In genomic region chr11:96157517-96157873, GRCh38 we compare ENCODE assay signal across 10 cellular contexts.
DNase-seq lines count a peak whose midpoint lies in the region; ATAC-seq, FAIRE-seq and TF ChIP-seq lines count a peak whose summit lies in the region.
"Had no signal": no experiment of that assay in that cellular context is flagged by ENCODE, and none has a peak within 500 bp of the region (broad histone marks: within the 10 kb centered on the region; RNA-seq: fewer than 3 reads in every experiment).

No MANE protein-coding gene starts in this region.

- H3K36me3 ChIP-seq in liver (ENCODE audit: control insufficient read depth in 4 of 4, insufficient read depth in 3 of 4, low read depth in 1 of 4, low read length in 3 of 4) (no peaks in the 10 kb centered on the region), HepG2 (replicated peaks in 1 of 2; ENCODE audit: control insufficient read depth in 1 of 2, insufficient read depth in 2 of 2, low read length in 2 of 2) (peaks cover 0 to 3% of the 10 kb centered on the region in 2 experiments; a peak in 1 of 5 replicates), mammary epithelial cell (ENCODE audit: insufficient read depth, low read length) (no peaks in the 10 kb centered on the region), uterus (no peaks in the 10 kb centered on the region), Karpas-422 (ENCODE audit: insufficient read depth, low read length) (no peaks in the 10 kb centered on the region)
- H3K36me3 ChIP-seq: neural progenitor cell had no signal

- intact Hi-C loops in HepG2 (cut with micrococcal nuclease; ENCODE audit: unreplicated experiment) (no loop called here), mammary epithelial cell (cut with micrococcal nuclease) (no loop called here), uterus (cut with DNase I; ENCODE audit: low total_unique reads) (no loop called here)

- no peak for TF ChIP-seq EP300 in HepG2 (IDR thresholded peaks at IDR 0.05; ENCODE audit: low read depth in 2 of 2, low read length in 2 of 2)
- TF ChIP-seq EP300 in HepG2 (CRISPR knock-in tag; IDR thresholded peaks at IDR 0.05; ENCODE audit: borderline replicate concordance), result no peak

- H3K36me3 Mint-ChIP-seq in nephron progenitor cell (ENCODE audit: low read depth), result peaks cover 6% of the 10 kb centered on the region

- no peak overlapping the region for H3K4me3 Mint-ChIP-seq in nephron progenitor cell
- H3K4me3 Mint-ChIP-seq: neural progenitor cell had no signal

- no peaks in the 10 kb centered on the region for H3K9me2 ChIP-seq in Karpas-422 (replicated peaks; ENCODE audit: insufficient read depth, low read length)

- ATAC-seq in HepG2, result no peak
- no peak for ATAC-seq in GM21423 (IDR thresholded peaks at IDR 0.05; ENCODE audit: unreplicated experiment)

- peak overlapping the region in 1 of 2 donors; percentile 6 for H3K9ac ChIP-seq in liver (ENCODE audit: low read depth in 1 of 2, low read length in 2 of 2)
- H3K9ac ChIP-seq in HepG2 (ENCODE audit: insufficient read depth, low read depth, low read length), result no peak overlapping the region
- H3K9ac ChIP-seq in mammary epithelial cell (ENCODE audit: insufficient read depth, low read length), result no peak overlapping the region
- H3K9ac ChIP-seq in Karpas-422 (ENCODE audit: low read length), result no peak overlapping the region
- H3K9ac ChIP-seq: neural progenitor cell had no signal

- no peak overlapping the region for H3K4me3 ChIP-seq in liver (ENCODE audit: low read depth in 1 of 3, low read length in 3 of 3)
- H3K4me3 ChIP-seq in HepG2 (replicated peaks in 1 of 3; ENCODE audit: insufficient read depth in 1 of 3, low read depth in 2 of 3, low read length in 3 of 3), result no peak overlapping the region
- no peak overlapping the region for H3K4me3 ChIP-seq in mammary epithelial cell (replicated peaks in 1 of 3; ENCODE audit: insufficient read depth in 1 of 3, low read depth in 2 of 3, low read length in 3 of 3)
- no peak overlapping the region for H3K4me3 ChIP-seq in uterus
- no peak overlapping the region for H3K4me3 ChIP-seq in Karpas-422 (ENCODE audit: low read length)
- H3K4me3 ChIP-seq: neural progenitor cell had no signal

- no peak for FAIRE-seq in HepG2 (lab: Jason Lieb, UNC)
- FAIRE-seq: HTR-8/SVneo had no signal

- no peaks in the 10 kb centered on the region for H4K20me1 ChIP-seq in HepG2 (ENCODE audit: insufficient read depth, low read length)
- H4K20me1 ChIP-seq in mammary epithelial cell (ENCODE audit: insufficient read depth, low read length), result no peaks in the 10 kb centered on the region
- no peaks in the 10 kb centered on the region for H4K20me1 ChIP-seq in Karpas-422 (ENCODE audit: insufficient read depth, low read depth, low read length)

- DNase-seq in HepG2 (ENCODE audit: low spot score) (no peak), mammary epithelial cell (no peak), nephron progenitor cell (no peak), uterus (no peak), Karpas-422 (no peak), HK-2 (ENCODE audit: unreplicated experiment) (no peak)

- TF ChIP-seq RAD21 in liver (IDR thresholded peaks at IDR 0.05), result no peak
- TF ChIP-seq RAD21 in HepG2 (CRISPR knock-in tag; IDR thresholded peaks at IDR 0.05), result no peak

- H2AFZ ChIP-seq in HepG2 (ENCODE audit: low read length) (no peak overlapping the region), mammary epithelial cell (ENCODE audit: low read depth, low read length) (no peak overlapping the region), Karpas-422 (ENCODE audit: low read length) (no peak overlapping the region)
- H2AFZ ChIP-seq: neural progenitor cell had no signal

- H3K27me3 ChIP-seq in liver (ENCODE audit: control insufficient read depth in 4 of 4, insufficient read depth in 4 of 4, low read length in 3 of 4), result no peaks in the 10 kb centered on the region
- H3K27me3 ChIP-seq in HepG2 (ENCODE audit: control insufficient read depth in 1 of 2, insufficient read depth in 2 of 2, low read length in 2 of 2), result no peaks in the 10 kb centered on the region
- H3K27me3 ChIP-seq in mammary epithelial cell (ENCODE audit: insufficient read depth, low read length), result no peaks in the 10 kb centered on the region
- H3K27me3 ChIP-seq in uterus, result no peaks in the 10 kb centered on the region
- no peaks in the 10 kb centered on the region for H3K27me3 ChIP-seq in Karpas-422 (ENCODE audit: low read length)
- H3K27me3 ChIP-seq: neural progenitor cell had no signal

- no peaks in the 10 kb centered on the region for H3K9me3 Mint-ChIP-seq in nephron progenitor cell

- BruUV-seq in HepG2 (replicated peaks; lab: Mats Ljungman, UMichigan), result no TSS peak
- no TSS peak for BruUV-seq in mammary epithelial cell (replicated peaks; lab: Mats Ljungman, UMichigan)

- H3K4me1 Mint-ChIP-seq in nephron progenitor cell, result peaks cover 72% of the 10 kb centered on the region

- H3K27me3 Mint-ChIP-seq in nephron progenitor cell (ENCODE audit: low read depth, poor library complexity), result no peaks in the 10 kb centered on the region

- H3K79me2 ChIP-seq in HepG2 (ENCODE audit: insufficient read depth, low read length) (peaks cover 5% of the 10 kb centered on the region), mammary epithelial cell (ENCODE audit: insufficient read depth, low read length) (peaks cover 9% of the 10 kb centered on the region), Karpas-422 (ENCODE audit: low read length) (no peaks in the 10 kb centered on the region)

- peak overlapping the region; percentile 31 to 83 for H3K27ac ChIP-seq in liver (ENCODE audit: low read depth in 1 of 2, low read length in 2 of 2)
- no peak overlapping the region for H3K27ac ChIP-seq in HepG2 (ENCODE audit: extremely low read length, insufficient read depth, low read length)
- H3K27ac ChIP-seq in mammary epithelial cell (ENCODE audit: insufficient read depth, low read depth, low read length), result peak overlapping the region; percentile 92
- peak overlapping the region; percentile 83 to 84 for H3K27ac ChIP-seq in uterus
- H3K27ac ChIP-seq in Karpas-422 (ENCODE audit: low read length), result no peak overlapping the region
- H3K27ac ChIP-seq: neural progenitor cell had no signal

- in situ Hi-C loops in HepG2 (cut with HindIII; ENCODE audit: extremely low pct_ligation_motif_present, low pct_unique_long_range_greater_than_20kb) (no loop called here), mammary epithelial cell (cut with MboI; ENCODE audit: low sequenced_read_pairs in 2 of 2) (no loop called here)

- dilution Hi-C loops in mammary epithelial cell (cut with HindIII; ENCODE audit: low sequenced_read_pairs), result no loop called here

- H3K27ac Mint-ChIP-seq in nephron progenitor cell, result peak overlapping the region; percentile 36

- peaks cover 0 to 2% (median 0%) of the 10 kb centered on the region in 4 donors for H3K4me1 ChIP-seq in liver (ENCODE audit: control insufficient read depth in 4 of 4, insufficient read depth in 4 of 4, low read length in 3 of 4)
- H3K4me1 ChIP-seq in HepG2 (ENCODE audit: insufficient read depth, low read length), result peaks cover 45% of the 10 kb centered on the region
- peaks cover 37% of the 10 kb centered on the region for H3K4me1 ChIP-seq in mammary epithelial cell (ENCODE audit: insufficient read depth, low read length)
- H3K4me1 ChIP-seq in uterus, result peaks cover 10 to 21% of the 10 kb centered on the region in 2 donors
- H3K4me1 ChIP-seq in Karpas-422 (ENCODE audit: low read length), result no peaks in the 10 kb centered on the region

- CTCF ChIA-PET in HepG2 (lab: Yijun Ruan, JAX; ENCODE audit: low intra/inter-chr PET ratio, low total read pairs), result no interaction called here
- CTCF ChIA-PET in mammary epithelial cell (lab: Charles Lee; ENCODE audit: low non-redundant PET), result no interaction called here

- no peak overlapping the region for H3K4me2 ChIP-seq in HepG2 (ENCODE audit: low read depth, low read length)
- H3K4me2 ChIP-seq in mammary epithelial cell (ENCODE audit: insufficient read depth, low read depth, low read length), result no peak overlapping the region
- no peak overlapping the region for H3K4me2 ChIP-seq in Karpas-422 (ENCODE audit: low read depth, low read length, poor library complexity, severe bottlenecking)
- H3K4me2 ChIP-seq: neural progenitor cell had no signal

- POLR2A ChIA-PET in HepG2 (lab: Yijun Ruan, JAX), result no interaction called here

- TF ChIP-seq CTCF in liver (IDR thresholded peaks at IDR 0.05; ENCODE audit: low read depth, low read length, missing input control) (no peak), HepG2 (CRISPR knock-in tag; IDR thresholded peaks at IDR 0.05) (no peak), mammary epithelial cell (conservative IDR thresholded peaks at IDR 0.05 in 1 of 2, IDR thresholded peaks at IDR 0.05 in 1 of 2; ENCODE audit: extremely low read depth in 1 of 2, insufficient read depth in 1 of 2, low read depth in 1 of 2, low read length in 2 of 2) (no peak), nephron progenitor cell (IDR thresholded peaks at IDR 0.05) (no peak), uterus (IDR thresholded peaks at IDR 0.05) (no peak)

- H3K9me3 ChIP-seq in liver (ENCODE audit: control insufficient read depth in 4 of 4, low read length in 3 of 4) (no peaks in the 10 kb centered on the region), HepG2 (ENCODE audit: low read length) (no peaks in the 10 kb centered on the region), mammary epithelial cell (replicated peaks; ENCODE audit: insufficient read depth, low read length) (no peaks in the 10 kb centered on the region), uterus (no peaks in the 10 kb centered on the region), Karpas-422 (ENCODE audit: low read length) (no peaks in the 10 kb centered on the region)

- TF ChIP-seq POLR2A in HepG2 (IDR thresholded peaks at IDR 0.05; ENCODE audit: insufficient read depth in 1 of 2, low read depth in 2 of 2, low read length in 2 of 2) (no peak), uterus (IDR thresholded peaks at IDR 0.05) (no peak)

TF ChIP-seq in liver, 16 proteins besides CTCF, POLR2A, EP300 and RAD21 (continues in another document):
- TF ChIP-seq GABPA (IDR thresholded peaks at IDR 0.05 in 1 of 2, conservative IDR thresholded peaks at IDR 0.05 in 1 of 2) (no peak), TAF1 (conservative IDR thresholded peaks at IDR 0.05) (no peak), HNF4A (conservative IDR thresholded peaks at IDR 0.05) (no peak)

Comparison
In these comparisons a context has a peak if more than half of its experiments do, and no peak if none do; other contexts are left out.
1. H3K27ac ChIP-seq: peak in liver (2 of 2), mammary epithelial cell (single experiment) and uterus (2 of 2); none in HepG2 (single experiment) and Karpas-422 (single experiment).